23 cellular contexts compared by ENCODE assay signal in the genomic region with DNA sequence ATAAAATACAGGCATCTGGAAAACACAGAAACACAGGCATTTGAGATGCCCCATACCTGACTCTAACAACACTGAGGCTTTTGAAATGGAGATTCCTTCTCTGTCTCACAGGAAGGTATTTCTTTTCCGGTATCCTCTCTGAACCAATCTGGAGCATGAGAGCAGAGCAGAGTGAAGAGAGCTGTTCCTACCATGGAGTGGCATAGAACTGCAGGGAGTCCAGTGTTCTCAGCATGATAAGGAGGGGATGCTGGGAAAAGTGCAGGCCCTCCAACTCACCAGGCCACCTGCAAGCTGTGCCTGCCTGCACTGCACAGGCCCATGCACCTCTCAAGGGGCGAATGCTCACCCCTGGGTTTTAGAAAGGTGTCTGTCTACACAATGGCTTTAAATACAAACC.
A peak's percentile ranks its signal among the peaks of the same experiment; 100 is the strongest.
DNase-seq lines count a peak whose midpoint lies in the region; ATAC-seq, FAIRE-seq and TF ChIP-seq lines count a peak whose summit lies in the region.
"Had no signal": no experiment of that assay in that cellular context is flagged by ENCODE, and none has a peak within 500 bp of the region (broad histone marks: within the 10 kb centered on the region; RNA-seq: fewer than 3 reads in every experiment).

No MANE protein-coding gene starts in this region.

- H3K9me3 Mint-ChIP-seq in WTC11 (peaks cover 3% of the 10 kb centered on the region; the same call in 1 of the 2 replicates), osteocyte (ENCODE audit: unreplicated experiment) (no peaks in the 10 kb centered on the region)

- WGBS in esophagus muscularis mucosa, result 66% methylated on average over 2 of the region's 2 CpGs
- 94 to 97% methylated on average over 2 of the region's 2 CpGs for WGBS in pancreas, 2 donors

- H3K36me3 ChIP-seq in esophagus muscularis mucosa (no peaks in the 10 kb centered on the region), pancreas (no peaks in the 10 kb centered on the region)

- H3K4me3 ChIP-seq in esophagus muscularis mucosa (no peak overlapping the region), pancreas (no peak overlapping the region)
- H3K4me3 ChIP-seq: A549, GM12878 had no signal

- intact Hi-C loops in esophagus muscularis mucosa (cut with DNase I) (no loop called here), pancreas (cut with DNase I) (no loop called here)

- H3K4me1 Mint-ChIP-seq in WTC11, result peaks cover 21% of the 10 kb centered on the region
- no peaks in the 10 kb centered on the region for H3K4me1 Mint-ChIP-seq in osteocyte (ENCODE audit: unreplicated experiment)
- H3K4me1 Mint-ChIP-seq: IgD-negative memory B cell had no signal

- TF ChIP-seq CTCF in WTC11 (IDR thresholded peaks at IDR 0.05) (no peak), esophagus muscularis mucosa (IDR thresholded peaks at IDR 0.05) (no peak), pancreas (IDR thresholded peaks at IDR 0.05) (no peak), osteocyte (IDR thresholded peaks at IDR 0.05) (no peak)

- H3K27me3 ChIP-seq in esophagus muscularis mucosa (peaks cover 0 to 30% (median 0%) of the 10 kb centered on the region in 4 donors), pancreas (no peaks in the 10 kb centered on the region)

- H3K36me3 Mint-ChIP-seq in WTC11 (no peaks in the 10 kb centered on the region), osteocyte (ENCODE audit: unreplicated experiment) (no peaks in the 10 kb centered on the region)
- H3K36me3 Mint-ChIP-seq: IgD-negative memory B cell had no signal

- H3K4me1 ChIP-seq in esophagus muscularis mucosa (no peaks in the 10 kb centered on the region), pancreas (peaks cover 17 to 22% (median 21%) of the 10 kb centered on the region in 3 donors)

- no peak for TF ChIP-seq POLR2A in esophagus muscularis mucosa (IDR thresholded peaks at IDR 0.05; ENCODE audit: low read depth)

- no peak for FAIRE-seq in pancreas (lab: Jason Lieb, UNC)
- FAIRE-seq: A549, GM12878, GM19239, H54, HTR-8/SVneo had no signal

- POLR2A ChIA-PET in WTC11 (lab: Charles Lee), result no interaction called here

- DNase-seq in NCI-H146 (lab: John Stamatoyannopoulos, UW) (peak; percentile 35), NCI-H146 treated with DMSO at 0.1 percent for 48 hours (lab: John Stamatoyannopoulos, UW; ENCODE audit: unreplicated experiment) (no peak), NCI-H345 (lab: John Stamatoyannopoulos, UW) (peak; percentile 91), WTC11 (ENCODE audit: low spot score) (no peak), esophagus muscularis mucosa (ENCODE audit: extremely low spot score) (peak; percentile 66), pancreas (no peak), DMS53 (lab: John Stamatoyannopoulos, UW) (no peak), osteocyte (ENCODE audit: extremely low spot score, unreplicated experiment) (no peak)
- DNase-seq: AML-193; Calu3; CD4-positive, alpha-beta T cell; DND-41; EL; HCEC 1CT; HFFc6 had no signal

- H3K27ac Mint-ChIP-seq in WTC11, result no peak overlapping the region
- no peak overlapping the region for H3K27ac Mint-ChIP-seq in osteocyte (ENCODE audit: unreplicated experiment)
- H3K27ac Mint-ChIP-seq: CD4-positive, alpha-beta T cell; HFFc6; IgD-negative memory B cell had no signal

- CTCF ChIA-PET in WTC11 (lab: Charles Lee), result interaction anchor here (0.9 kb wide), 1 partner anchor 197 kb away, joined by 4 read pairs; no protein-coding TSS in a partner anchor

- H3K9me3 ChIP-seq in esophagus muscularis mucosa (no peaks in the 10 kb centered on the region), pancreas (no peaks in the 10 kb centered on the region)
- H3K9me3 ChIP-seq: A549 had no signal

- peak; percentile 63 for ATAC-seq in WTC11
- ATAC-seq in pancreas, result no peak
- ATAC-seq: A549, GM12878 had no signal

- no peak overlapping the region for H3K4me3 Mint-ChIP-seq in WTC11
- no peak overlapping the region for H3K4me3 Mint-ChIP-seq in osteocyte (ENCODE audit: unreplicated experiment)
- H3K4me3 Mint-ChIP-seq: CD4-positive, alpha-beta T cell; HFFc6; IgD-negative memory B cell had no signal

- H3K27ac ChIP-seq in esophagus muscularis mucosa (replicated peaks in 1 of 4) (no peak overlapping the region), pancreas (no peak overlapping the region)
- H3K27ac ChIP-seq: 22Rv1, A549, C4-2B had no signal

- TF ChIP-seq EP300 in esophagus muscularis mucosa (IDR thresholded peaks at IDR 0.05), result no peak

- H3K27me3 Mint-ChIP-seq in WTC11 (ENCODE audit: low read depth) (peaks cover 15% of the 10 kb centered on the region), osteocyte (ENCODE audit: unreplicated experiment) (no peaks in the 10 kb centered on the region)
- H3K27me3 Mint-ChIP-seq: CD4-positive, alpha-beta T cell; IgD-negative memory B cell had no signal

TF ChIP-seq in WTC11, 78 proteins besides CTCF, POLR2A, EP300 and RAD21:
- TF ChIP-seq ZNF121 (CRISPR knock-in tag; IDR thresholded peaks at IDR 0.05) (peak; percentile 30; the same call in 1 of the 2 replicates), RORB (CRISPR knock-in tag; IDR thresholded peaks at IDR 0.05) (no peak)

Comparison
In these comparisons a context has a peak if more than half of its experiments do, and no peak if none do; other contexts are left out.
1. DNase-seq: peak in NCI-H146 (single experiment), NCI-H345 (single experiment) and esophagus muscularis mucosa (single experiment); none in NCI-H146 treated with DMSO at 0.1 percent for 48 hours (single experiment), WTC11 (single experiment), pancreas (0 of 6), DMS53 (single experiment) and osteocyte (single experiment).